Comparison of ENCODE assay signal across 21 cellular contexts in genomic region chr12:58169826-58170225, GRCh38.
"Had no signal": no experiment of that assay in that cellular context is flagged by ENCODE, and none has a peak within 500 bp of the region (broad histone marks: within the 10 kb centered on the region; RNA-seq: fewer than 3 reads in every experiment).

No MANE protein-coding gene starts in this region.

- H3K36me3 Mint-ChIP-seq: mesothelial cell of epicardium; natural killer cell treated with Interleukin-12 subunit alpha and Interleukin-12 subunit beta and Interleukin-15 and Interleukin-18, amount 100 ng/mL, for 72 hours had no signal

- H3K9me3 ChIP-seq: left lung, thyroid gland, upper lobe of right lung had no signal

- DNase-seq: activated CD4-positive, alpha-beta T cell treated with anti-CD3 and anti-CD28 coated beads, Interleukin-2, amount 10 ng/mL, durations not matched to agents 7 days and 5 days; activated CD4-positive, CD25-positive, alpha-beta regulatory T cell treated with anti-CD3 and anti-CD28 coated beads, Interleukin-2, amount 50 U/mL, for 72 hours; activated CD8-positive, alpha-beta T cell treated with anti-CD3 and anti-CD28 coated beads, Interleukin-2, amount 10 ng/mL, durations not matched to agents 7 days and 5 days; activated gamma-delta T cell; activated naive CD4-positive, alpha-beta T cell treated with anti-CD3 and anti-CD28 coated beads, Interleukin-2, amount 50 U/mL, for 16 hours; activated naive CD8-positive, alpha-beta T cell treated with anti-CD3 and anti-CD28 coated beads, Interleukin-2, amount 50 U/mL, for 24 hours; cortex of kidney; endodermal cell; left lung; posterior cingulate gyrus; stimulated activated CD4-positive, alpha-beta T cell treated with anti-CD3 and anti-CD28 coated beads, Interleukin-4, amount 100 ng/mL, for 1 hour; stimulated activated naive CD8-positive, alpha-beta T cell treated with anti-CD3 and anti-CD28 coated beads, Interleukin-15, Interleukin-2, amounts not matched to agents 100 U/mL and 50 U/mL, for 24 hours; thyroid gland; upper lobe of right lung; WERI-Rb-1 had no signal

- H3K4me1 ChIP-seq: left lung, upper lobe of right lung had no signal

- H3K4me3 ChIP-seq: cardiac muscle cell, left lung, lung, thyroid gland, upper lobe of right lung had no signal

- ATAC-seq: activated CD8-positive, alpha-beta T cell treated with anti-CD3 and anti-CD28 coated beads, Interleukin-2, amount 10 ng/mL, durations not matched to agents 7 days and 5 days; activated naive CD8-positive, alpha-beta T cell treated with anti-CD3 and anti-CD28 coated beads, Interleukin-2, amount 50 U/mL, for 24 hours; left lung; natural killer cell treated with Interleukin-12 subunit alpha and Interleukin-12 subunit beta and Interleukin-15 and Interleukin-18, amount 100 ng/mL, for 72 hours; stimulated activated naive CD8-positive, alpha-beta T cell treated with anti-CD3 and anti-CD28 coated beads, Interleukin-15, Interleukin-2, amounts not matched to agents 100 U/mL and 50 U/mL, for 24 hours; upper lobe of right lung had no signal

- H3K27ac Mint-ChIP-seq: activated CD4-positive, alpha-beta T cell treated with anti-CD3 and anti-CD28 coated beads, Interleukin-2, amount 10 ng/mL, durations not matched to agents 7 days and 5 days; activated CD8-positive, alpha-beta T cell treated with anti-CD3 and anti-CD28 coated beads, Interleukin-2, amount 10 ng/mL, durations not matched to agents 7 days and 5 days; activated naive CD8-positive, alpha-beta T cell treated with anti-CD3 and anti-CD28 coated beads, Interleukin-2, amount 50 U/mL, for 24 hours; activated T-helper 1 cell treated with anti-CD3 and anti-CD28 coated beads, Interleukin-12 subunit alpha, Interleukin-12 subunit beta, Interleukin-2, Interleukin-4 antibody, amounts not matched to agents 30 ng/mL and 10 ng/mL and 1 ng/mL, durations not matched to agents 14 hours and 24 hours and 36 hours; endodermal cell; mesothelial cell of epicardium; natural killer cell treated with Interleukin-12 subunit alpha and Interleukin-12 subunit beta and Interleukin-15 and Interleukin-18, amount 100 ng/mL, for 72 hours had no signal

- H3K9me3 Mint-ChIP-seq: activated CD4-positive, alpha-beta T cell treated with anti-CD3 and anti-CD28 coated beads, Interleukin-2, amount 10 ng/mL, durations not matched to agents 7 days and 5 days; activated naive CD8-positive, alpha-beta T cell treated with anti-CD3 and anti-CD28 coated beads, Interleukin-2, amount 50 U/mL, for 24 hours; activated T-helper 1 cell treated with anti-CD3 and anti-CD28 coated beads, Interleukin-12 subunit alpha, Interleukin-12 subunit beta, Interleukin-2, Interleukin-4 antibody, amounts not matched to agents 30 ng/mL and 10 ng/mL and 1 ng/mL, durations not matched to agents 14 hours and 24 hours and 36 hours; endodermal cell; mesothelial cell of epicardium; natural killer cell treated with Interleukin-12 subunit alpha and Interleukin-12 subunit beta and Interleukin-15 and Interleukin-18, amount 100 ng/mL, for 72 hours had no signal

- H3K36me3 ChIP-seq: cardiac muscle cell, left lung, thyroid gland, upper lobe of right lung, WERI-Rb-1 had no signal

- H3K27me3 ChIP-seq: cardiac muscle cell, left lung, thyroid gland, upper lobe of right lung had no signal

- H3K27ac ChIP-seq: cardiac muscle cell, epithelial cell of prostate, left lung, thyroid gland, upper lobe of right lung, WERI-Rb-1 had no signal

- H3K4me3 Mint-ChIP-seq: activated CD4-positive, alpha-beta T cell treated with anti-CD3 and anti-CD28 coated beads, Interleukin-2, amount 10 ng/mL, durations not matched to agents 7 days and 5 days; activated CD8-positive, alpha-beta T cell treated with anti-CD3 and anti-CD28 coated beads, Interleukin-2, amount 10 ng/mL, durations not matched to agents 7 days and 5 days; activated naive CD8-positive, alpha-beta T cell treated with anti-CD3 and anti-CD28 coated beads, Interleukin-2, amount 50 U/mL, for 24 hours; activated T-helper 1 cell treated with anti-CD3 and anti-CD28 coated beads, Interleukin-12 subunit alpha, Interleukin-12 subunit beta, Interleukin-2, Interleukin-4 antibody, amounts not matched to agents 30 ng/mL and 10 ng/mL and 1 ng/mL, durations not matched to agents 14 hours and 24 hours and 36 hours; endodermal cell; mesothelial cell of epicardium; natural killer cell treated with Interleukin-12 subunit alpha and Interleukin-12 subunit beta and Interleukin-15 and Interleukin-18, amount 100 ng/mL, for 72 hours had no signal

- H3K4me1 Mint-ChIP-seq: activated CD4-positive, alpha-beta T cell treated with anti-CD3 and anti-CD28 coated beads, Interleukin-2, amount 10 ng/mL, durations not matched to agents 7 days and 5 days; activated naive CD8-positive, alpha-beta T cell treated with anti-CD3 and anti-CD28 coated beads, Interleukin-2, amount 50 U/mL, for 24 hours had no signal
